Comparison of ENCODE assay signal across 2 cellular contexts in the genomic region with DNA sequence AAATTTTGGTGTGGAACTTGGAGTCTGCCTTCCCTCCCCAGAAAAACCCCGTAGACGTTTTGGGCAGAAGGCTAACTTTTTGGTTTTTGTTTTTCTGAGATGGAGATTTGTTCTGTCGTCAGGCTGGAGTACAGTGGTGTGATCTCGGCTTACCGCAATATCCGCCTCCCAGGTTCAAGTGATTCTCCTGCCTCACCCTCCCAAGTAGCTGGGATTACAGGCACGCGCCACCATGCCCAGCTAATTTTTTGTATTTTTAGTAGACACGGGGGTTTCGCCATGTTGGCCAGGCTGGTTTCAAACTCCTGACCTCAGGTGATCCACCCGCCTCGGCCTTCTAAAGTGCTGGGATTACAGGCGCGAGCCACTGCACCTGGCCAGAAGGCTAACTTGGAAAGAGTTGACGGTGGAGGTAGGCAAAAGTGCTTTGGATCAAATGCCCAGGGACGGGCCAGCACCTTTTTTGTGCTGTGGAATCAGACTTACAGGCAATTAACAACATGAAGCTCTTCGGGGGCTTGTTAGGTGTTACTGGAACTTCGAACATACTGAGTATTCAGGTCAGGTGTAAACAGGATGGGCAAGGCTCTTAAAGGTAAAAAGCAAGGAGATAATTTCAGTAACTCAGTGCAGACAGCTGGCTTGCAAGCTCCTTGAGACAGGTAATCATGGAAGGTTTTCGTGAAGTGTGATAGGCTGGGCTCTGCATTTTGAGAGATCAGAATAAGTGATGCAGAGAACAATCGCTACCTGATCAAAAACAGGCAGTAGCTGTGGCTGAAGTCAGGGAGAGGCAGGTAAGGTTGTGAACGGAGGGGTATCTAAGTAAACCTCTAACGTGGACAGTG.
TF ChIP-seq lines count a peak whose summit lies in the region.

No MANE protein-coding gene starts in this region.

TF ChIP-seq in GM12878, 131 proteins besides CTCF, POLR2A, EP300 and RAD21:
- TF ChIP-seq IRF3 (IDR thresholded peaks at IDR 0.05), result no peak
- TF ChIP-seq, protein P1, sequence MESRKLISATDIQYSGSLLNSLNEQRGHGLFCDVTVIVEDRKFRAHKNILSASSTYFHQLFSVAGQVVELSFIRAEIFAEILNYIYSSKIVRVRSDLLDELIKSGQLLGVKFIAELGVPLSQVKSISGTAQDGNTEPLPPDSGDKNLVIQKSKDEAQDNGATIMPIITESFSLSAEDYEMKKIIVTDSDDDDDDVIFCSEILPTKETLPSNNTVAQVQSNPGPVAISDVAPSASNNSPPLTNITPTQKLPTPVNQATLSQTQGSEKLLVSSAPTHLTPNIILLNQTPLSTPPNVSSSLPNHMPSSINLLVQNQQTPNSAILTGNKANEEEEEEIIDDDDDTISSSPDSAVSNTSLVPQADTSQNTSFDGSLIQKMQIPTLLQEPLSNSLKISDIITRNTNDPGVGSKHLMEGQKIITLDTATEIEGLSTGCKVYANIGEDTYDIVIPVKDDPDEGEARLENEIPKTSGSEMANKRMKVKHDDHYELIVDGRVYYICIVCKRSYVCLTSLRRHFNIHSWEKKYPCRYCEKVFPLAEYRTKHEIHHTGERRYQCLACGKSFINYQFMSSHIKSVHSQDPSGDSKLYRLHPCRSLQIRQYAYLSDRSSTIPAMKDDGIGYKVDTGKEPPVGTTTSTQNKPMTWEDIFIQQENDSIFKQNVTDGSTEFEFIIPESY (IDR thresholded peaks at IDR 0.05), result 0 out of 2 replicates have a peak, but pooled peaks have one; percentile 15
TF ChIP-seq in GM12878: peak in this region for 1.

TF ChIP-seq in GM12891, 5 proteins besides CTCF, POLR2A, EP300 and RAD21:
- TF ChIP-seq TAF1 (IDR thresholded peaks at IDR 0.05; ENCODE audit: low read depth, low read length) (no peak), SPI1 (IDR thresholded peaks at IDR 0.05; ENCODE audit: low read depth, low read length) (no peak), POLR2AphosphoS5 (IDR thresholded peaks at IDR 0.05; ENCODE audit: low read depth, low read length) (no peak; the same call in none of the 2 replicates), POU2F2 (IDR thresholded peaks at IDR 0.05; ENCODE audit: low read depth, low read length) (no peak), PAX5 (IDR thresholded peaks at IDR 0.05; ENCODE audit: insufficient read depth, low read length, severe bottlenecking) (no peak)
